Comparison of ENCODE assay signal across 8 cellular contexts in the genomic region with DNA sequence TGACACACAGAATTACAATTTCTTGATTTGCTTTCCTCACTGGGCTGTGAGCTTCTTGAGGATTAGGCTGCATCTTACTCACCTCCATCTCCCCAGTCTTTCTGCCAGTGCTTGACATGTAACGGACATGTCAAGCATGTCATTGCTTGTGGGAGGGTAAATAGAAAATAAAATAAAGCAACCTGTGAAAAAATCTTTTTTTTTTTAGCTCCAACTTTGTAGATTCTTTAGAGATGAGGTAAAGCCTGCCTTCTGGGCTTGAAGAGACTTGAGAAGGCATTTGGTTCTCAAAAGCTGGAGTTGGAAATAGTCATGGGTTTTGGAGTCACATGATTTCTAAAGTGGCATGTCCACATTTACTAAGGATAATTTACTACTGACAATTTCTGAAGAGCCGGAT.
DNase-seq lines count a peak whose midpoint lies in the region; ATAC-seq and TF ChIP-seq lines count a peak whose summit lies in the region.

No MANE protein-coding gene starts in this region.

- no peak for ATAC-seq in CD8-positive, alpha-beta T cell
- ATAC-seq in effector memory CD8-positive, alpha-beta T cell (replicated peaks) = no peak
- ATAC-seq in HG03469 (IDR thresholded peaks at IDR 0.05; ENCODE audit: unreplicated experiment) = no peak
- ATAC-seq in HG02973 (IDR thresholded peaks at IDR 0.05; ENCODE audit: unreplicated experiment) = no peak

- WGBS in H9 (ENCODE audit: extremely low coverage, insufficient read length, low lambda C conversion rate) = no CpG with 5 or more reads among the region's 2 CpGs

- no peak overlapping the region for H3K14ac ChIP-seq in H9 (ENCODE audit: insufficient read depth, low read length)

- peak overlapping the region; percentile 45 for H3K4me3 ChIP-seq in CD8-positive, alpha-beta T cell (ENCODE audit: low read depth, low read length)
- peak overlapping the region; percentile 28 for H3K4me3 ChIP-seq in Jurkat, Clone E6-1 (ENCODE audit: low read length)
- H3K4me3 ChIP-seq in osteoblast (ENCODE audit: insufficient read depth, low read length) = peak overlapping the region; percentile 67

- CTCF ChIA-PET in CD8-positive, alpha-beta T cell (lab: Charles Lee) = interaction anchor here (0.7 to 1.8 kb wide), 5 partner anchors 9 to 159 kb away, joined by 3 to 8 read pairs (median 4); a partner anchor contains a TSS

- TF ChIP-seq CTCF in CD8-positive, alpha-beta T cell (IDR thresholded peaks at IDR 0.05) = no peak
- TF ChIP-seq CTCF in osteoblast (IDR thresholded peaks at IDR 0.05; ENCODE audit: extremely low read depth, low read depth, low read length) (no peak), H9 (conservative IDR thresholded peaks at IDR 0.05) (no peak)

- H3K79me1 ChIP-seq in H9 (ENCODE audit: insufficient read depth, low read depth, low read length, poor library complexity, severe bottlenecking) = no peaks in the 10 kb centered on the region

- peak overlapping the region; percentile 93 for H2AFZ ChIP-seq in osteoblast (ENCODE audit: low read length)
- no peak overlapping the region for H2AFZ ChIP-seq in H9 (ENCODE audit: low read length)

- no peaks in the 10 kb centered on the region for H3K9me3 ChIP-seq in CD8-positive, alpha-beta T cell (ENCODE audit: low read length)
- H3K9me3 ChIP-seq in osteoblast (ENCODE audit: low read depth, low read length) = no peaks in the 10 kb centered on the region
- H3K9me3 ChIP-seq in H9 (ENCODE audit: control insufficient read depth, low read depth, low read length) = no peaks in the 10 kb centered on the region

- intact Hi-C loops in CD8-positive, alpha-beta T cell (cut with DNase I, micrococcal nuclease) = no loop called here

- no peaks in the 10 kb centered on the region for H4K20me1 ChIP-seq in osteoblast (ENCODE audit: insufficient read depth, low read length)
- no peaks in the 10 kb centered on the region for H4K20me1 ChIP-seq in H9 (ENCODE audit: control insufficient read depth, insufficient read depth, insufficient read length)

- H3K36me3 Mint-ChIP-seq in CD8-positive, alpha-beta T cell = no peaks in the 10 kb centered on the region
- H3K36me3 Mint-ChIP-seq in effector memory CD8-positive, alpha-beta T cell (ENCODE audit: insufficient read depth) = peaks cover 9% of the 10 kb centered on the region
- no peaks in the 10 kb centered on the region for H3K36me3 Mint-ChIP-seq in H9 (ENCODE audit: insufficient read depth in 1 of 3, low read depth in 3 of 3)

- peak overlapping the region; percentile 88 for H3K27ac Mint-ChIP-seq in CD8-positive, alpha-beta T cell
- peak overlapping the region; percentile 92 to 95 for H3K27ac Mint-ChIP-seq in effector memory CD8-positive, alpha-beta T cell
- H3K27ac Mint-ChIP-seq in H9 = no peak overlapping the region

- H3K9ac ChIP-seq in H9 (ENCODE audit: extremely low read depth, insufficient read length, low read length) = no peak overlapping the region

- no peak overlapping the region for H3K23ac ChIP-seq in H9 (ENCODE audit: insufficient read length, low read depth, low read length)

- H2AK5ac ChIP-seq in H9 (ENCODE audit: insufficient read length, low read length) = no peak overlapping the region

- peak overlapping the region; percentile 79 for H3K4me2 ChIP-seq in osteoblast (ENCODE audit: insufficient read depth, low read length)
- H3K4me2 ChIP-seq in H9 (ENCODE audit: insufficient read depth, insufficient read length, low read length) = no peak overlapping the region

- H3K36me3 ChIP-seq in CD8-positive, alpha-beta T cell (ENCODE audit: insufficient read depth, low read length) = no peaks in the 10 kb centered on the region
- no peaks in the 10 kb centered on the region for H3K36me3 ChIP-seq in osteoblast (ENCODE audit: insufficient read depth, low read length)

- no peak overlapping the region for H4K91ac ChIP-seq in H9 (ENCODE audit: insufficient read length, low read depth, low read length)

- peaks cover 8% of the 10 kb centered on the region for H3K4me1 ChIP-seq in CD8-positive, alpha-beta T cell (ENCODE audit: insufficient read depth, low read length)
- H3K4me1 ChIP-seq in osteoblast (ENCODE audit: insufficient read depth, low read length) (peaks cover 19% of the 10 kb centered on the region), H9 (ENCODE audit: insufficient read depth, low read length) (no peaks in the 10 kb centered on the region)

- H3K56ac ChIP-seq in H9 (ENCODE audit: insufficient read length, low read depth, low read length) = no peak overlapping the region

- no peak overlapping the region for H3T11ph ChIP-seq in H9 (ENCODE audit: low read length)

- no peaks in the 10 kb centered on the region for H3K9me3 Mint-ChIP-seq in CD8-positive, alpha-beta T cell
- H3K9me3 Mint-ChIP-seq in effector memory CD8-positive, alpha-beta T cell = no peaks in the 10 kb centered on the region
- no peaks in the 10 kb centered on the region for H3K9me3 Mint-ChIP-seq in H9

- H2BK5ac ChIP-seq in H9 (ENCODE audit: insufficient read length, low read length) = no peak overlapping the region

- peak overlapping the region; percentile 80 for H3K4me3 Mint-ChIP-seq in CD8-positive, alpha-beta T cell
- peak overlapping the region; percentile 76 for H3K4me3 Mint-ChIP-seq in effector memory CD8-positive, alpha-beta T cell
- H3K4me3 Mint-ChIP-seq in H9 = no peak overlapping the region

- DNase-seq in CD8-positive, alpha-beta T cell = no peak
- DNase-seq in Jurkat, Clone E6-1 (ENCODE audit: low read depth, low spot score) = no peak
- no peak for DNase-seq in effector memory CD8-positive, alpha-beta T cell
- no peak for DNase-seq in osteoblast (ENCODE audit: insufficient read length, low spot score, missing footprints)
- DNase-seq in NCI-H524 (lab: John Stamatoyannopoulos, UW) = no peak
- no peak for DNase-seq in H9

- H3K23me2 ChIP-seq in H9 (ENCODE audit: insufficient read length, low read depth, low read length, poor library complexity, severe bottlenecking) = no peaks in the 10 kb centered on the region

- no peak overlapping the region for H3K18ac ChIP-seq in H9 (ENCODE audit: insufficient read length, low read depth, low read length)

- H4K8ac ChIP-seq in H9 (replicated peaks; ENCODE audit: insufficient read length, low read depth, low read length) = no peak overlapping the region

- POLR2A ChIA-PET in CD8-positive, alpha-beta T cell (lab: Charles Lee) = no interaction called here

- no peaks in the 10 kb centered on the region for H3K27me3 Mint-ChIP-seq in CD8-positive, alpha-beta T cell (ENCODE audit: low read depth)
- peaks cover 0 to 18% of the 10 kb centered on the region in 2 donors for H3K27me3 Mint-ChIP-seq in effector memory CD8-positive, alpha-beta T cell
- peaks cover 26% of the 10 kb centered on the region for H3K27me3 Mint-ChIP-seq in H9 (ENCODE audit: low read depth)

- no peaks in the 10 kb centered on the region for H3K79me2 ChIP-seq in osteoblast (ENCODE audit: insufficient read depth, low read length)
- no peaks in the 10 kb centered on the region for H3K79me2 ChIP-seq in H9 (ENCODE audit: insufficient read depth, low read length)

- no peak overlapping the region for H2BK12ac ChIP-seq in H9 (ENCODE audit: insufficient read length, low read depth, low read length)

- H2BK20ac ChIP-seq in H9 (ENCODE audit: low read depth, low read length, poor library complexity, severe bottlenecking) = no peak overlapping the region

- H3K4ac ChIP-seq in H9 (ENCODE audit: low read depth, low read length) = no peak overlapping the region

- H4K5ac ChIP-seq in H9 (ENCODE audit: insufficient read length, low read depth, low read length) = no peak overlapping the region

- no peak overlapping the region for H2BK15ac ChIP-seq in H9 (ENCODE audit: low read depth, low read length)

- H3K27ac ChIP-seq in CD8-positive, alpha-beta T cell (ENCODE audit: low read depth, low read length) = no peak overlapping the region
- H3K27ac ChIP-seq in osteoblast (ENCODE audit: low read depth, low read length) (peak overlapping the region; percentile 68), H9 (ENCODE audit: insufficient read length, low read depth, low read length) (no peak overlapping the region)

- H3K4me1 Mint-ChIP-seq in CD8-positive, alpha-beta T cell (ENCODE audit: low read depth) = peaks cover 20% of the 10 kb centered on the region
- peaks cover 10 to 20% of the 10 kb centered on the region in 2 donors for H3K4me1 Mint-ChIP-seq in effector memory CD8-positive, alpha-beta T cell (ENCODE audit: low read depth in 2 of 2)
- peaks cover 28% of the 10 kb centered on the region in 2 experiments for H3K4me1 Mint-ChIP-seq in H9

- no peaks in the 10 kb centered on the region for H3K27me3 ChIP-seq in CD8-positive, alpha-beta T cell (ENCODE audit: insufficient read depth, low read length)
- H3K27me3 ChIP-seq in osteoblast (ENCODE audit: insufficient read depth, low read length) = no peaks in the 10 kb centered on the region
- no peaks in the 10 kb centered on the region; the same call in 1 of the 2 replicates for H3K27me3 ChIP-seq in H9 (ENCODE audit: insufficient read depth, low read length)

- H2BK120ac ChIP-seq in H9 (ENCODE audit: low read depth, low read length, poor library complexity, severe bottlenecking) = no peak overlapping the region

Comparison
In these comparisons a context has a peak if more than half of its experiments do, and no peak if none do; other contexts are left out.
1. H3K27ac Mint-ChIP-seq: peak in CD8-positive, alpha-beta T cell (single experiment) and effector memory CD8-positive, alpha-beta T cell (2 of 2); none in H9 (0 of 3).
2. H3K4me3 Mint-ChIP-seq: peak in CD8-positive, alpha-beta T cell (single experiment) and effector memory CD8-positive, alpha-beta T cell (2 of 2); none in H9 (0 of 2).
3. Peak in every context shown above with its lines, with median percentiles within 50 percentile points of each other: H3K4me3 ChIP-seq.